In genomic region chr16:26765087-26765486, GRCh38 we compare ENCODE assay signal across 9 cellular contexts.
DNase-seq lines count a peak whose midpoint lies in the region; ATAC-seq and TF ChIP-seq lines count a peak whose summit lies in the region.
"Had no signal": no experiment of that assay in that cellular context is flagged by ENCODE, and none has a peak within 500 bp of the region (broad histone marks: within the 10 kb centered on the region; RNA-seq: fewer than 3 reads in every experiment).

No MANE protein-coding gene starts in this region.

- peak in 10 of 12 donors; percentile 10 to 63 (median 35) for TF ChIP-seq CTCF in heart left ventricle (IDR thresholded peaks at IDR 0.05)
- TF ChIP-seq CTCF in endothelial cell (IDR thresholded peaks at IDR 0.05; ENCODE audit: unreplicated experiment) = peak; percentile 33
- peak in 2 of 3 experiments; percentile 33 to 45 for TF ChIP-seq CTCF in testis (IDR thresholded peaks at IDR 0.05)
- TF ChIP-seq CTCF in omental fat pad (IDR thresholded peaks at IDR 0.05) = no peak

- ATAC-seq in heart left ventricle (peak in 1 of 4 donors; percentile 56), left cardiac atrium (no peak), HG03280 (IDR thresholded peaks at IDR 0.05; ENCODE audit: unreplicated experiment) (no peak), omental fat pad (ENCODE audit: low FRiP score) (no peak)
- ATAC-seq: naive thymus-derived CD4-positive, alpha-beta T cell had no signal

- intact Hi-C loops in heart left ventricle (cut with DNase I) (no loop called here), left cardiac atrium (cut with DNase I) (no loop called here), testis (cut with DNase I; ENCODE audit: low total_unique reads) (no loop called here)

- no peak overlapping the region for H3K4me3 Mint-ChIP-seq in endothelial cell (ENCODE audit: unreplicated experiment)
- H3K4me3 Mint-ChIP-seq: naive thymus-derived CD4-positive, alpha-beta T cell had no signal

- no peaks in the 10 kb centered on the region for H3K4me1 ChIP-seq in heart left ventricle
- H3K4me1 ChIP-seq in testis = no peaks in the 10 kb centered on the region

- peaks cover 5% of the 10 kb centered on the region for H3K36me3 Mint-ChIP-seq in endothelial cell (ENCODE audit: low read depth, unreplicated experiment)
- H3K36me3 Mint-ChIP-seq: naive thymus-derived CD4-positive, alpha-beta T cell had no signal

- TF ChIP-seq POLR2A in heart left ventricle (IDR thresholded peaks at IDR 0.05) = no peak
- no peak for TF ChIP-seq POLR2A in testis (IDR thresholded peaks at IDR 0.05)

- H3K27me3 ChIP-seq in heart left ventricle = no peaks in the 10 kb centered on the region
- no peaks in the 10 kb centered on the region for H3K27me3 ChIP-seq in testis

- no peak overlapping the region for H3K4me3 ChIP-seq in heart left ventricle
- no peak overlapping the region for H3K4me3 ChIP-seq in testis

- 25 to 35% (median 27%) methylated on average over 4 of the region's 4 CpGs for WGBS in heart left ventricle, 4 donors
- 44 to 58% methylated on average over 3 to 4 of the region's 4 CpGs for WGBS in testis, 2 donors

- H3K36me3 ChIP-seq in heart left ventricle (no peaks in the 10 kb centered on the region), testis (ENCODE audit: low read depth, missing control alignments) (no peaks in the 10 kb centered on the region)

- H3K27me3 Mint-ChIP-seq in endothelial cell (ENCODE audit: unreplicated experiment) = peaks cover 8% of the 10 kb centered on the region

- H3K9me3 Mint-ChIP-seq in endothelial cell (ENCODE audit: unreplicated experiment) = peaks cover 26% of the 10 kb centered on the region

- H3K27ac ChIP-seq in heart left ventricle (no peak overlapping the region), testis (no peak overlapping the region)

- H3K27ac Mint-ChIP-seq in endothelial cell (ENCODE audit: unreplicated experiment) = no peak overlapping the region
- H3K27ac Mint-ChIP-seq: naive thymus-derived CD4-positive, alpha-beta T cell had no signal

- no peaks in the 10 kb centered on the region for H3K4me1 Mint-ChIP-seq in endothelial cell (ENCODE audit: unreplicated experiment)

- peak in 1 of 5 donors; percentile 13 for DNase-seq in heart left ventricle
- no peak for DNase-seq in left cardiac atrium
- peak; percentile 7 for DNase-seq in M059J (ENCODE audit: low read depth)
- peak; percentile 18 for DNase-seq in endothelial cell (ENCODE audit: low spot score)
- no peak for DNase-seq in testis
- no peak for DNase-seq in NCI-H2107 (lab: John Stamatoyannopoulos, UW)
- no peak for DNase-seq in omental fat pad (ENCODE audit: low spot score)

- H3K9me3 ChIP-seq in heart left ventricle (no peaks in the 10 kb centered on the region), testis (no peaks in the 10 kb centered on the region)

Comparison
In these comparisons a context has a peak if more than half of its experiments do, and no peak if none do; other contexts are left out.
1. DNase-seq: peak in M059J (single experiment) and endothelial cell (single experiment); none in left cardiac atrium (single experiment), testis (single experiment), NCI-H2107 (single experiment) and omental fat pad (single experiment).
2. CTCF ChIP-seq: peak in heart left ventricle (10 of 12), endothelial cell (single experiment) and testis (2 of 3); none in omental fat pad (0 of 3).